Comparison of ENCODE assay signal across 10 cellular contexts in the genomic region with DNA sequence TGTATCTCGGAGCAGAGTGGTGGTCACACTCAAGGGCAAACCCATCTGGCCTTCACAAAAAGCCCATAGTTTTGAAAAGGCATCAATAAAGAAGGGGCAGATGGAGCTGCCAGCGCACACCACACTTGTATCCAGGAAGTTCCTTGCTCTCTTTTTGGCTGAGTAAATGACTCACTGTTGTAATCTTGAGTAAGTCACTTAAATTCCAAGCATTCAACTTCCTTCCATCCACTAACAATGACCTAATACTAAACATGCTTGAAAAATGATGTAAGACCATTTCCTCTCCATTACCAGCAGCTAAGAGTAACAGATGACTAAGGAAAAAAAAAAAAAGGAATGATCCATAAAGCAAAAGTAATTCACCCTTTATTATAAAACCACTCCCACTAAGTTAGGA. TPM values are rescaled to one million over a fixed set of nuclear protein-coding genes. Genes with fewer than 3 reads are reported as not detected.
DNase-seq lines count a peak whose midpoint lies in the region; FAIRE-seq and TF ChIP-seq lines count a peak whose summit lies in the region.
"Had no signal": no experiment of that assay in that cellular context is flagged by ENCODE, and none has a peak within 500 bp of the region (broad histone marks: within the 10 kb centered on the region; RNA-seq: fewer than 3 reads in every experiment).

No MANE protein-coding gene starts in this region.

- peak; percentile 24 for FAIRE-seq in islet of Langerhans (lab: Jason Lieb, UNC)

- no peaks in the 10 kb centered on the region for H3K36me3 Mint-ChIP-seq in activated naive CD4-positive, alpha-beta T cell treated with anti-CD3 and anti-CD28 coated beads, Interleukin-2, amount 10 ng/mL, durations not matched to agents 7 days and 5 days

- peak overlapping the region; percentile 62 to 73 for H3K27ac ChIP-seq in uterus
- H3K27ac ChIP-seq: 22Rv1 had no signal

- H3K27me3 Mint-ChIP-seq in activated naive CD4-positive, alpha-beta T cell treated with anti-CD3 and anti-CD28 coated beads, Interleukin-2, amount 10 ng/mL, durations not matched to agents 7 days and 5 days = peaks cover 5% of the 10 kb centered on the region

- H3K4me1 Mint-ChIP-seq in activated naive CD4-positive, alpha-beta T cell treated with anti-CD3 and anti-CD28 coated beads, Interleukin-2, amount 10 ng/mL, durations not matched to agents 7 days and 5 days = peaks cover 3% of the 10 kb centered on the region

- DNase-seq in DMS153 (lab: John Stamatoyannopoulos, UW) (peak; percentile 31), DMS153 treated with DMSO at 0.1 percent for 48 hours (lab: John Stamatoyannopoulos, UW; ENCODE audit: unreplicated experiment) (no peak), astrocyte of the spinal cord (ENCODE audit: low read depth, low spot score) (peak; percentile 97), uterus (peak in 1 of 2 donors; percentile 41)
- no peak for DNase-seq in activated naive CD4-positive, alpha-beta T cell treated with anti-CD3 and anti-CD28 coated beads, Interleukin-2, amount 10 ng/mL, durations not matched to agents 7 days and 5 days
- no peak for DNase-seq in activated CD8-positive, alpha-beta memory T cell treated with anti-CD3 and anti-CD28 coated beads, Interleukin-2, amount 50 U/mL, for 4 hours
- no peak for DNase-seq in stimulated activated CD4-positive, alpha-beta T cell treated with anti-CD3 and anti-CD28 coated beads, Interleukin-2, amount 100 ng/mL, for 48 hours
- DNase-seq: activated naive CD4-positive, alpha-beta T cell had no signal

- no peaks in the 10 kb centered on the region for H3K27me3 ChIP-seq in uterus

- intact Hi-C loops in uterus (cut with DNase I; ENCODE audit: low total_unique reads) = no loop called here

- TF ChIP-seq CTCF in astrocyte of the spinal cord (IDR thresholded peaks at IDR 0.05; ENCODE audit: low read depth, low read length) (no peak), uterus (IDR thresholded peaks at IDR 0.05) (no peak)

- H3K9me3 Mint-ChIP-seq in activated naive CD4-positive, alpha-beta T cell treated with anti-CD3 and anti-CD28 coated beads, Interleukin-2, amount 10 ng/mL, durations not matched to agents 7 days and 5 days = no peaks in the 10 kb centered on the region

- CTCF ChIA-PET in activated naive CD4-positive, alpha-beta T cell treated with anti-CD3 and anti-CD28 coated beads, Interleukin-2, amount 10 ng/mL, durations not matched to agents 7 days and 5 days (lab: Charles Lee) = interaction anchor here (1.3 kb wide), 1 partner anchor 15 kb away, joined by 4 read pairs; no protein-coding TSS in a partner anchor

- no peak overlapping the region for H3K27ac Mint-ChIP-seq in activated naive CD4-positive, alpha-beta T cell treated with anti-CD3 and anti-CD28 coated beads, Interleukin-2, amount 10 ng/mL, durations not matched to agents 7 days and 5 days

- H3K4me3 Mint-ChIP-seq in activated naive CD4-positive, alpha-beta T cell treated with anti-CD3 and anti-CD28 coated beads, Interleukin-2, amount 10 ng/mL, durations not matched to agents 7 days and 5 days = no peak overlapping the region

- no peak for TF ChIP-seq POLR2A in uterus (IDR thresholded peaks at IDR 0.05)

- no peaks in the 10 kb centered on the region for H3K4me1 ChIP-seq in uterus

- no peaks in the 10 kb centered on the region for H3K9me3 ChIP-seq in uterus

- H3K4me3 ChIP-seq in astrocyte of the spinal cord (ENCODE audit: low read depth, low read length) (no peak overlapping the region), uterus (no peak overlapping the region)

- H3K36me3 ChIP-seq in uterus = no peaks in the 10 kb centered on the region

- in situ Hi-C loops in astrocyte of the spinal cord (cut with HindIII; ENCODE audit: low sequenced_read_pairs) = no loop called here

RNA-seq across cellular contexts. Expression of gene MYOZ2, which starts 32.4 kb away (rescaled TPM):
- total RNA-seq in uterus = 1 to 10 TPM in 2 of 4 donors, under 1 TPM in 1, not detected in 1; 0.62 to 1.8 (median 1.5) TPM

Comparison
In these comparisons a context has a peak if more than half of its experiments do, and no peak if none do; other contexts are left out.
1. DNase-seq: peak in DMS153 (single experiment) and astrocyte of the spinal cord (single experiment); none in DMS153 treated with DMSO at 0.1 percent for 48 hours (single experiment), activated naive CD4-positive, alpha-beta T cell treated with anti-CD3 and anti-CD28 coated beads, Interleukin-2, amount 10 ng/mL, durations not matched to agents 7 days and 5 days (single experiment), activated CD8-positive, alpha-beta memory T cell treated with anti-CD3 and anti-CD28 coated beads, Interleukin-2, amount 50 U/mL, for 4 hours (single experiment) and stimulated activated CD4-positive, alpha-beta T cell treated with anti-CD3 and anti-CD28 coated beads, Interleukin-2, amount 100 ng/mL, for 48 hours (0 of 2).